Comparison of ENCODE assay signal across 8 cellular contexts in the genomic region with DNA sequence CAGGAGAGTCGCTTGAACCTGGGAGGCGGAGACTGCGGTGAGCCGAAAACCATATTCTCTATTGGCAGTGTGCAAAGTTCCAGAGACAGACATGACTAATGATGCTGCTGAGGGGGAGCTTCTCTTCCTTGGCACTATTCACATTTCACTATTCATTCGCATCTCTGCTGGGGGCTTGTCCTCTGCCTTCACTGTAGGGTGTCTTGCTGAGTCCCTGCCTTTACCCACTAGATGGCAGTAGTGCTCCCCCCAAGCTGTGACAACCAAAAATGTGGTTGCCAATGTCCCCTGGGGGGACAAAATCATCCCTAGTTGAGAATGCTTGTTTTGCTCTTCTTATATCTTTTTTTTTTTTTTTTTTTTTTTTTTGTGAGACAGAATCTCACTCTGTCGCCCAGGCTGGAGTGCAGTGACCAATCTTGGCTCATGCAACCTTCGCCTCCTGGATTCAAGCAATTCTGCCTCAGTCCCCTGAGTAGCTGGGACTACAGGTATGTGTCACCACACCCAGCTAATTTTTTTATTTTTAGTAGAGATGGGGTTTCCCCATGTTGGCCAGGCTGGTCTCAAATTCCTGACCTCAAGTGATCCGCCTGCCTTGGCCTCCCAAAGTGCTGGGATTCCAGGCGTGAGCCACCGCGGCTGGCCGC. TPM values are rescaled to one million over a fixed set of nuclear protein-coding genes. Genes with fewer than 3 reads are reported as not detected.
DNase-seq lines count a peak whose midpoint lies in the region; ATAC-seq and TF ChIP-seq lines count a peak whose summit lies in the region.
"Not testable (repeated sequence)": the region's sequence is repeated elsewhere in the genome, so short reads cannot be mapped to it uniquely, and the experiment has no call there.

No MANE protein-coding gene starts in this region.

- not testable (repeated sequence) for H3K4me2 ChIP-seq in KMS-11; OCI-LY1 (ENCODE audit: low read length)

- not testable (repeated sequence) for H3K4me3 ChIP-seq in KMS-11 (IDR thresholded peaks at IDR 0.05; ENCODE audit: insufficient read depth, low read depth, low read length); OCI-LY1 (ENCODE audit: low read depth, low read length, poor library complexity, severe bottlenecking); effector memory CD4-positive, alpha-beta T cell (ENCODE audit: insufficient read depth, low read depth, low read length, poor library complexity, severe bottlenecking); lower lobe of right lung

- not testable (repeated sequence) for H3K9me3 ChIP-seq in OCI-LY1 (ENCODE audit: low read length); effector memory CD4-positive, alpha-beta T cell (ENCODE audit: control insufficient read depth, low read length); lower lobe of right lung

- not testable (repeated sequence) for H3K9me2 ChIP-seq in OCI-LY1 (ENCODE audit: low read depth, low read length)

- H3K27me3 ChIP-seq in KMS-11 (ENCODE audit: insufficient read depth, low read depth); OCI-LY1 (ENCODE audit: insufficient read depth, low read length); effector memory CD4-positive, alpha-beta T cell (replicated peaks; ENCODE audit: control insufficient read depth, insufficient read depth, low read length, poor library complexity, severe bottlenecking); lower lobe of right lung (ENCODE audit: low read depth): not testable (repeated sequence)

- not testable (repeated sequence) for H3K79me2 ChIP-seq in KMS-11 (ENCODE audit: insufficient read depth, low read depth); OCI-LY1 (ENCODE audit: insufficient read depth, low read length)

- H4K20me1 ChIP-seq in KMS-11 (ENCODE audit: insufficient read depth); OCI-LY1 (ENCODE audit: insufficient read depth, low read length): not testable (repeated sequence)

- peak; percentile 81 for DNase-seq in CD1c-positive myeloid dendritic cell (ENCODE audit: extremely low spot score)
- DNase-seq in activated CD8-positive, alpha-beta memory T cell treated with anti-CD3 and anti-CD28 coated beads for 24 hours, result peak; percentile 74
- peak; percentile 32 to 53 (median 37) for DNase-seq in effector memory CD4-positive, alpha-beta T cell
- not testable (repeated sequence) for DNase-seq in lower lobe of right lung
- DNase-seq in stimulated activated CD4-positive, alpha-beta T cell treated with anti-CD3 and anti-CD28 coated beads, TNF-alpha, amount 100 ng/mL, for 24 hours (ENCODE audit: low read depth in 3 of 3), result peak; percentile 29 to 46 (median 41)

- not testable (repeated sequence) for H3K4me1 ChIP-seq in KMS-11 (ENCODE audit: low read depth, poor library complexity, severe bottlenecking); OCI-LY1 (ENCODE audit: insufficient read depth, low read length, severe bottlenecking); effector memory CD4-positive, alpha-beta T cell (ENCODE audit: control insufficient read depth, insufficient read depth, low read length, poor library complexity, severe bottlenecking)
- peaks cover 27% of the 10 kb centered on the region for H3K4me1 ChIP-seq in lower lobe of right lung

- H3K36me3 ChIP-seq in KMS-11 (ENCODE audit: insufficient read depth), result not testable (repeated sequence)
- H3K36me3 ChIP-seq in OCI-LY1 (ENCODE audit: insufficient read depth, low read length) (peaks cover 27% of the 10 kb centered on the region), lower lobe of right lung (peaks cover 62% of the 10 kb centered on the region)
- peaks cover 30% of the 10 kb centered on the region for H3K36me3 ChIP-seq in effector memory CD4-positive, alpha-beta T cell (ENCODE audit: control insufficient read depth, insufficient read depth, low read length)

- TF ChIP-seq CTCF in KMS-11 (conservative IDR thresholded peaks at IDR 0.05; ENCODE audit: low read depth, low read length), result peak; percentile 85
- peak; percentile 82 for TF ChIP-seq CTCF in OCI-LY1 (IDR thresholded peaks at IDR 0.05; ENCODE audit: low read length)
- peak; percentile 76 for TF ChIP-seq CTCF in lower lobe of right lung (IDR thresholded peaks at IDR 0.05)

- not testable (repeated sequence) for H3F3A ChIP-seq in OCI-LY1 (ENCODE audit: insufficient read depth, low read length)

- H3K9ac ChIP-seq in KMS-11; OCI-LY1 (ENCODE audit: low read length): not testable (repeated sequence)

- H3K27ac ChIP-seq in KMS-11; OCI-LY1 (ENCODE audit: low read depth, low read length, poor library complexity, severe bottlenecking); effector memory CD4-positive, alpha-beta T cell (ENCODE audit: insufficient read depth, low read length, poor library complexity, severe bottlenecking); lower lobe of right lung: not testable (repeated sequence)

- intact Hi-C loops in lower lobe of right lung (cut with DNase I), result not testable (repeated sequence)

- not testable (repeated sequence) for H2AFZ ChIP-seq in KMS-11 (ENCODE audit: low read depth); OCI-LY1 (ENCODE audit: low read length)

- ATAC-seq in GM19467 (IDR thresholded peaks at IDR 0.05; ENCODE audit: unreplicated experiment), result peak; percentile 57
- peak; percentile 60 to 75 for ATAC-seq in lower lobe of right lung

RNA-seq across cellular contexts. Expression of a gene that starts 57.5 kb away (rescaled TPM):
- total RNA-seq in lower lobe of right lung, result 104 TPM
